In genomic region chr11:30967579-30967978, GRCh38 we compare ENCODE assay signal across 25 cellular contexts.
"Had no signal": no experiment of that assay in that cellular context is flagged by ENCODE, and none has a peak within 500 bp of the region (broad histone marks: within the 10 kb centered on the region; RNA-seq: fewer than 3 reads in every experiment).

No MANE protein-coding gene starts in this region.

- H3K4me1 ChIP-seq: left lung, lower lobe of right lung, pancreas, prostate gland, sigmoid colon, spleen, tibial nerve, uterus had no signal

- H3K27me3 ChIP-seq: hepatocyte, left lung, pancreas, sigmoid colon, spleen, tibial nerve, uterus had no signal

- FAIRE-seq: keratinocyte, pancreas, small intestine had no signal

- H3K4me2 ChIP-seq: hepatocyte had no signal

- H3K9me3 ChIP-seq: lower lobe of right lung, pancreas, prostate gland, sigmoid colon, uterus had no signal

- DNase-seq: kidney glomerular epithelial cell; left cardiac atrium; left lung; lower lobe of right lung; mammary epithelial cell; mesenchymal stem cell; naive thymus-derived CD8-positive, alpha-beta T cell; nucleus accumbens; pancreas; posterior cingulate gyrus; retina; right cardiac atrium; sigmoid colon; small intestine; spleen; stimulated activated CD4-positive, alpha-beta T cell treated with anti-CD3 and anti-CD28 coated beads, Interleukin-4, amount 100 ng/mL, for 24 hours; stimulated activated naive CD4-positive, alpha-beta T cell; stimulated activated naive CD8-positive, alpha-beta T cell treated with anti-CD3 and anti-CD28 coated beads, Interleukin-15, amount 100 ng/mL, for 72 hours; substantia nigra; uterus had no signal

- ATAC-seq: left cardiac atrium; left lung; lower lobe of right lung; naive thymus-derived CD8-positive, alpha-beta T cell; pancreas; right cardiac atrium; stimulated activated effector memory CD8-positive, alpha-beta T cell treated with anti-CD3 and anti-CD28 coated beads, Interleukin-12 subunit alpha, Interleukin-12 subunit beta, amount 100 ng/mL, for 72 hours; stimulated activated naive CD8-positive, alpha-beta T cell treated with anti-CD3 and anti-CD28 coated beads, Interleukin-15, amount 100 ng/mL, for 72 hours had no signal

- H3K27ac ChIP-seq: hepatocyte, left lung, lower lobe of right lung, pancreas, prostate gland, sigmoid colon, spleen, tibial nerve, uterus had no signal

- H2AFZ ChIP-seq: hepatocyte had no signal

- H3K79me2 ChIP-seq: hepatocyte had no signal

- H3K4me3 ChIP-seq: hepatocyte, left lung, lower lobe of right lung, pancreas, prostate gland, sigmoid colon, spleen, tibial nerve, uterus had no signal

- H3K36me3 ChIP-seq: left lung, lower lobe of right lung, pancreas, prostate gland, sigmoid colon, spleen, tibial nerve, uterus had no signal
